Comparison of ENCODE assay signal across 2 cellular contexts in the genomic region with DNA sequence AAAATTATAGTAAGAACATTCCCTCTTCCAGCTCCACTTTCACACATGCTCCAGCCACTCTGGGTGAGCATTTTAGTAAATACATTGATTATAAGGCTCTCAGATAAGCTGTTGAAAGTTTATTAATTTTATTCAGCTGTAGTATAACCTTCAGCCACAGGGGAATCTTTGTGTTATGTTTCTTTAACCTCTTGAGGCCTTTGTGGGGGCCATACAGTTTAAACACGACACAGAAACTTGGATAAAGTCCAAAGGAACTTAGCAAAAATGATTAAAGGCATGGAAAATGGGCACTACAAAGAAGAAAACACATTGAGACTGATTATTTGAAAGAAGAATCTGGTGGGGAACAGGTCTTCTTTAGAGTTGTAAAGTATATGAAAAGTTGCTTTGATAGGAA.
TF ChIP-seq lines count a peak whose summit lies in the region.

No MANE protein-coding gene starts in this region.

TF ChIP-seq in SK-N-SH, 30 proteins besides CTCF, POLR2A, EP300 and RAD21 (continued from another document):
- no peak for TF ChIP-seq SIN3A (IDR thresholded peaks at IDR 0.05; ENCODE audit: borderline replicate concordance, low read depth, low read length)

TF ChIP-seq in SK-N-SH treated with all-trans-retinoic acid at 6 μM for 48 hours, 23 proteins besides CTCF, POLR2A, EP300 and RAD21 (continued from another document):
- TF ChIP-seq PATZ1 (CRISPR knock-in tag; IDR thresholded peaks at IDR 0.05; ENCODE audit: borderline replicate concordance) (no peak), TCF4 (CRISPR knock-in tag; IDR thresholded peaks at IDR 0.05; ENCODE audit: borderline replicate concordance) (no peak), ZNF8 (CRISPR knock-in tag; IDR thresholded peaks at IDR 0.05) (no peak)
